Comparison of ENCODE assay signal across 20 cellular contexts in the genomic region with DNA sequence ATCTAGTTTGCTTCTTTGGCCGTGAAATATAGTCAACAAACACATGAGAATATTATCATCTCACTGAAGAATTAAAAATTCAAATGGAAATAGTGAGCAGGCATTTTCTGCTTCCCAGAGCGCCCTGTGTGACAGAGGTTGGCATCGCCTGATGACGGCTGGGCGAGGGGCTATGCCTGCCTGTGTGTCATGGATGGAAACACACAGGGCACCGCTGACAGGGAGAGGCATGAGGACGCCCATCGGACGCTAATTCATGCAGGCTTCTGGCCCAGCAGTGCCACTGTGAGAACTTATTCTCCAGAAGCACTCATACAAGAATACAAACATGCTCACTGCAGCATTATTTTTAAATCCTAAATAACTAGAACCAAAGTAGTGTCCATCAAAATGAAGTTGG.
DNase-seq lines count a peak whose midpoint lies in the region; ATAC-seq and TF ChIP-seq lines count a peak whose summit lies in the region.
"Had no signal": no experiment of that assay in that cellular context is flagged by ENCODE, and none has a peak within 500 bp of the region (broad histone marks: within the 10 kb centered on the region; RNA-seq: fewer than 3 reads in every experiment).

No MANE protein-coding gene starts in this region.

- H3K36me3 ChIP-seq in heart right ventricle (no peaks in the 10 kb centered on the region), spleen (no peaks in the 10 kb centered on the region)

- 87 to 89% methylated on average over 9 of the region's 9 CpGs for WGBS in heart right ventricle, 2 donors
- WGBS in spleen, 5 donors, result 78 to 84% (median 80%) methylated on average over 9 of the region's 9 CpGs

- no peak overlapping the region for H3K27ac Mint-ChIP-seq in activated T-cell treated with anti-CD3 and anti-CD28 coated beads, Interleukin-2, amount 50 U/mL, for 24 hours

- H3K4me3 ChIP-seq in heart right ventricle (no peak overlapping the region), spleen (no peak overlapping the region)

- DNase-seq in cardiac septum (ENCODE audit: low spot score) (peak; percentile 54), heart right ventricle (no peak), mesenteric fat pad (ENCODE audit: low spot score) (peak; percentile 30), spleen (peak; percentile 46)
- DNase-seq in activated T-cell treated with anti-CD3 and anti-CD28 coated beads, Interleukin-2, amount 50 U/mL, for 24 hours, result no peak
- no peak for DNase-seq in stimulated activated CD4-positive, alpha-beta T cell treated with anti-CD3 and anti-CD28 coated beads, Interleukin-4, amount 100 ng/mL, for 4 hours
- DNase-seq: 8988T, ACHN, Karpas-422, NCI-H1092, NCI-H1417 treated with DMSO at 0.1 percent for 48 hours, NCI-H1694 treated with DMSO at 0.1 percent for 48 hours, NCI-H2081 treated with DMSO at 0.1 percent for 48 hours, NCI-H2171, NCI-H226, NCI-H510A, NCI-H69, RPMI8226, SHP77 treated with DMSO at 0.1 percent for 48 hours had no signal

- H3K27ac ChIP-seq in heart right ventricle (no peak overlapping the region), spleen (no peak overlapping the region)

- H3K9me3 ChIP-seq in heart right ventricle (peaks cover 0 to 8% (median 0%) of the 10 kb centered on the region in 11 donors), spleen (peaks cover 0 to 8% (median 6%) of the 10 kb centered on the region in 8 donors)

- peaks cover 12% of the 10 kb centered on the region for H3K4me1 Mint-ChIP-seq in activated T-cell treated with anti-CD3 and anti-CD28 coated beads, Interleukin-2, amount 50 U/mL, for 24 hours (ENCODE audit: low read depth)

- no peak for TF ChIP-seq CTCF in heart right ventricle (IDR thresholded peaks at IDR 0.05)
- TF ChIP-seq CTCF in spleen (IDR thresholded peaks at IDR 0.05 in 8 of 11, conservative IDR thresholded peaks at IDR 0.05 in 3 of 11), result no peak

- no peak overlapping the region for H3K4me3 Mint-ChIP-seq in activated T-cell treated with anti-CD3 and anti-CD28 coated beads, Interleukin-2, amount 50 U/mL, for 24 hours

- peaks cover 0 to 6% (median 0%) of the 10 kb centered on the region in 9 donors for H3K4me1 ChIP-seq in heart right ventricle
- peaks cover 0 to 12% (median 0%) of the 10 kb centered on the region in 6 donors for H3K4me1 ChIP-seq in spleen

- ATAC-seq in heart right ventricle (no peak), GM18519 (IDR thresholded peaks at IDR 0.05; ENCODE audit: low FRiP score, unreplicated experiment) (no peak)

- no peak for TF ChIP-seq POLR2A in spleen (IDR thresholded peaks at IDR 0.05)

- H3K27me3 ChIP-seq in heart right ventricle, result peaks cover 0 to 34% (median 8%) of the 10 kb centered on the region in 7 donors
- H3K27me3 ChIP-seq in spleen (replicated peaks in 1 of 7), result peaks cover 0 to 56% (median 0%) of the 10 kb centered on the region in 7 donors

- H3K27me3 Mint-ChIP-seq in activated T-cell treated with anti-CD3 and anti-CD28 coated beads, Interleukin-2, amount 50 U/mL, for 24 hours, result peaks cover 63% of the 10 kb centered on the region

- H3K9me3 Mint-ChIP-seq in activated T-cell treated with anti-CD3 and anti-CD28 coated beads, Interleukin-2, amount 50 U/mL, for 24 hours, result peaks cover 3% of the 10 kb centered on the region

- intact Hi-C loops in cardiac septum (cut with DNase I), result no loop called here
- intact Hi-C loops in heart right ventricle (cut with DNase I), result no loop called here
- intact Hi-C loops in spleen (cut with DNase I; ENCODE audit: low total_unique reads), result no loop called here

- H3K36me3 Mint-ChIP-seq in activated T-cell treated with anti-CD3 and anti-CD28 coated beads, Interleukin-2, amount 50 U/mL, for 24 hours (ENCODE audit: low read depth), result no peaks in the 10 kb centered on the region

Comparison
In these comparisons a context has a peak if more than half of its experiments do, and no peak if none do; other contexts are left out.
1. DNase-seq: peak in cardiac septum (single experiment), mesenteric fat pad (single experiment) and spleen (single experiment); none in heart right ventricle (0 of 2), activated T-cell treated with anti-CD3 and anti-CD28 coated beads, Interleukin-2, amount 50 U/mL, for 24 hours (single experiment) and stimulated activated CD4-positive, alpha-beta T cell treated with anti-CD3 and anti-CD28 coated beads, Interleukin-4, amount 100 ng/mL, for 4 hours (0 of 2).